ENCODE assay signal across 1 cellular context in the genomic region with DNA sequence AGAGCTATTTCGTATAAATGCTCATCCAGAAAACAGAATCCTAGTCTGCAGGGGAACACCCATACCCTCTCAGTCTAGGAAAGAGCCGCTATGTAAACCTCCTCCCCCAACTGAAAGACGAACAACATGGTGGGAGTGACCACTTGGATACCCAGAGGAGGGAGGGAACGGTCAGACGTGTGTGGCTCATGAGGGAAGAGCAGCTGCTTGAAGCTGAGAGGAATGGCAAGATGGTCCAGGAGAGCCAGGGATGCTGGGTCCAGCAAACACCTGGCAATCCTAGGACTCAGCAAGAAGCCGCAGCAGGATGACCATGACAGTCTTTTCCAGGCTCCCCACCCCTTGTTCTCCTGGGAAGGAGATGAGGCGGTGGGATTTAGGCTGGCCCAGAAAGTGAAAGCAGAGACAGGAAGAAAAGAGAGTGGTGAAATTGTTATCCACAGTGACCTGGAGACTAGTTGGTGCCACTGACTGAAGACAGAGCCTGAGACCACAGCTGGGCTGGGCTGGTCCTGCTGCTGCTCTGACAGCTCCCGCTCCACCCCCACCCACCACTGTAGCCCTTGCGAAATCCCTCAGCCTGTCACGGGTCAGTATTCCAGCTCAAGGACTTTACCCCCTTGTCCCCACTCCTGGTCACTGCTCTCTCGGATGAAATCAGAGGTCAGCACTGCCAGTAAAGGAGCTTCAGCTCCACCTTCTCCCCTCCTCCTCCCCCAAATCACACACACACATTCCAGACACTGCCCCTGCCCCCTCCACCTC.
TF ChIP-seq lines count a peak whose summit lies in the region.

No MANE protein-coding gene starts in this region.

TF ChIP-seq in HepG2, 621 proteins besides CTCF, POLR2A, EP300 and RAD21 (continued from another document and continues in another):
- TF ChIP-seq ARID2 (CRISPR knock-in tag; IDR thresholded peaks at IDR 0.05; ENCODE audit: borderline replicate concordance) (no peak; the same call in 1 of the 2 replicates), NFKBIZ (CRISPR knock-in tag; IDR thresholded peaks at IDR 0.05) (peak; percentile 88), MEF2D (CRISPR knock-in tag; IDR thresholded peaks at IDR 0.05) (peak; percentile 68; the same call in 1 of the 2 replicates), STAT5B (CRISPR knock-in tag; IDR thresholded peaks at IDR 0.05) (no peak), ZNF350 (CRISPR knock-in tag; IDR thresholded peaks at IDR 0.05; ENCODE audit: borderline replicate concordance, low read depth) (peak; percentile 86), ZKSCAN8 (CRISPR knock-in tag; IDR thresholded peaks at IDR 0.05; ENCODE audit: borderline replicate concordance) (no peak; the same call in 1 of the 2 replicates), FOXA1 (IDR thresholded peaks at IDR 0.05) (peak; percentile 56; the same call in 1 of the 2 replicates), FOXA1 (CRISPR knock-in tag; IDR thresholded peaks at IDR 0.05) (no peak; the same call in 1 of the 2 replicates), NCOA1 (CRISPR knock-in tag; IDR thresholded peaks at IDR 0.05) (no peak), TOE1 (CRISPR knock-in tag; IDR thresholded peaks at IDR 0.05) (no peak), HDAC2 (CRISPR knock-in tag; IDR thresholded peaks at IDR 0.05) (peak; percentile 89), NCOA2 (CRISPR knock-in tag; IDR thresholded peaks at IDR 0.05) (peak; percentile 88), RELA (CRISPR knock-in tag; IDR thresholded peaks at IDR 0.05) (no peak), ZNF850 (CRISPR knock-in tag; conservative IDR thresholded peaks at IDR 0.05) (no peak), EEA1 (CRISPR knock-in tag; IDR thresholded peaks at IDR 0.05; ENCODE audit: borderline replicate concordance) (0 out of 2 replicates have a peak, but pooled peaks have one; percentile 9), ZIK1 (CRISPR knock-in tag; IDR thresholded peaks at IDR 0.05; ENCODE audit: borderline replicate concordance, low read depth) (no peak), ZNF780A (CRISPR knock-in tag; IDR thresholded peaks at IDR 0.05) (no peak), ZNF607 (CRISPR knock-in tag; IDR thresholded peaks at IDR 0.05; ENCODE audit: borderline replicate concordance) (no peak), ZFY (CRISPR knock-in tag; IDR thresholded peaks at IDR 0.05) (no peak; the same call in 1 of the 2 replicates), FOXA3 (CRISPR knock-in tag; IDR thresholded peaks at IDR 0.05) (peak; percentile 75), HNRNPK (IDR thresholded peaks at IDR 0.05; ENCODE audit: low read depth, low read length, poor library complexity, severe bottlenecking) (peak; percentile 35), CBX5 (CRISPR knock-in tag; IDR thresholded peaks at IDR 0.05; ENCODE audit: borderline replicate concordance) (peak; percentile 88; the same call in 1 of the 2 replicates), U2AF2 (IDR thresholded peaks at IDR 0.05; ENCODE audit: low read depth, low read length) (no peak), ZNF891 (CRISPR knock-in tag; IDR thresholded peaks at IDR 0.05) (no peak), NCOA5 (CRISPR knock-in tag; IDR thresholded peaks at IDR 0.05) (no peak), KDM5B (CRISPR knock-in tag; IDR thresholded peaks at IDR 0.05; ENCODE audit: borderline replicate concordance) (0 out of 2 replicates have a peak, but pooled peaks have one; percentile 29), ZNF792 (CRISPR knock-in tag; IDR thresholded peaks at IDR 0.05) (0 out of 2 replicates have a peak, but pooled peaks have one; percentile 32), ZBTB1 (CRISPR knock-in tag; IDR thresholded peaks at IDR 0.05; ENCODE audit: borderline replicate concordance) (no peak), PHF20 (CRISPR knock-in tag; IDR thresholded peaks at IDR 0.05) (0 out of 2 replicates have a peak, but pooled peaks have one; percentile 44), ZBTB20 (CRISPR knock-in tag; IDR thresholded peaks at IDR 0.05; ENCODE audit: borderline replicate concordance, low read depth) (0 out of 2 replicates have a peak, but pooled peaks have one; percentile 80), NCOR1 (IDR thresholded peaks at IDR 0.05; ENCODE audit: borderline replicate concordance, low read length) (peak; percentile 100), MXD4 (CRISPR knock-in tag; IDR thresholded peaks at IDR 0.05) (peak; percentile 59), ATM (IDR thresholded peaks at IDR 0.05; ENCODE audit: borderline replicate concordance) (no peak), ZNF326 (CRISPR knock-in tag; IDR thresholded peaks at IDR 0.05; ENCODE audit: borderline replicate concordance) (no peak), KMT2A (CRISPR knock-in tag; IDR thresholded peaks at IDR 0.05) (peak; percentile 42), ZFP1 (CRISPR knock-in tag; IDR thresholded peaks at IDR 0.05) (0 out of 2 replicates have a peak, but pooled peaks have one; percentile 58), ZNF720 (CRISPR knock-in tag; IDR thresholded peaks at IDR 0.05) (no peak), ZNF703 (CRISPR knock-in tag; IDR thresholded peaks at IDR 0.05; ENCODE audit: borderline replicate concordance) (no peak), NFE2 (CRISPR knock-in tag; IDR thresholded peaks at IDR 0.05) (no peak), SP2 (CRISPR knock-in tag; IDR thresholded peaks at IDR 0.05) (0 out of 2 replicates have a peak, but pooled peaks have one; percentile 28), ZNF101 (CRISPR knock-in tag; IDR thresholded peaks at IDR 0.05; ENCODE audit: borderline replicate concordance, low read depth) (0 out of 2 replicates have a peak, but pooled peaks have one; percentile 47), SP5 (CRISPR knock-in tag; IDR thresholded peaks at IDR 0.05; ENCODE audit: borderline replicate concordance, low read depth) (peak; percentile 95), ZNF75D (CRISPR knock-in tag; IDR thresholded peaks at IDR 0.05; ENCODE audit: borderline replicate concordance) (no peak), CBX2 (IDR thresholded peaks at IDR 0.05; ENCODE audit: low read depth, low read length) (no peak), CBX2 (CRISPR knock-in tag; IDR thresholded peaks at IDR 0.05; ENCODE audit: low read depth) (no peak; the same call in 1 of the 2 replicates), ZNF282 (IDR thresholded peaks at IDR 0.05; ENCODE audit: partially characterized antibody) (no peak), RFXANK (CRISPR knock-in tag; IDR thresholded peaks at IDR 0.05) (no peak), RFX1 (IDR thresholded peaks at IDR 0.05) (no peak), RCOR2 (CRISPR knock-in tag; IDR thresholded peaks at IDR 0.05) (peak; percentile 83), RBAK (CRISPR knock-in tag; IDR thresholded peaks at IDR 0.05) (no peak), EHMT2 (IDR thresholded peaks at IDR 0.05; ENCODE audit: borderline replicate concordance, low read depth, low read length) (no peak), ZNF382 (CRISPR knock-in tag; IDR thresholded peaks at IDR 0.05; ENCODE audit: borderline replicate concordance) (no peak), ESRRA (CRISPR knock-in tag; IDR thresholded peaks at IDR 0.05; ENCODE audit: low read depth) (peak; percentile 98), ETV6 (CRISPR knock-in tag; conservative IDR thresholded peaks at IDR 0.05) (0 out of 2 replicates have a peak, but pooled peaks have one; percentile 30)
- TF ChIP-seq, protein P1, sequence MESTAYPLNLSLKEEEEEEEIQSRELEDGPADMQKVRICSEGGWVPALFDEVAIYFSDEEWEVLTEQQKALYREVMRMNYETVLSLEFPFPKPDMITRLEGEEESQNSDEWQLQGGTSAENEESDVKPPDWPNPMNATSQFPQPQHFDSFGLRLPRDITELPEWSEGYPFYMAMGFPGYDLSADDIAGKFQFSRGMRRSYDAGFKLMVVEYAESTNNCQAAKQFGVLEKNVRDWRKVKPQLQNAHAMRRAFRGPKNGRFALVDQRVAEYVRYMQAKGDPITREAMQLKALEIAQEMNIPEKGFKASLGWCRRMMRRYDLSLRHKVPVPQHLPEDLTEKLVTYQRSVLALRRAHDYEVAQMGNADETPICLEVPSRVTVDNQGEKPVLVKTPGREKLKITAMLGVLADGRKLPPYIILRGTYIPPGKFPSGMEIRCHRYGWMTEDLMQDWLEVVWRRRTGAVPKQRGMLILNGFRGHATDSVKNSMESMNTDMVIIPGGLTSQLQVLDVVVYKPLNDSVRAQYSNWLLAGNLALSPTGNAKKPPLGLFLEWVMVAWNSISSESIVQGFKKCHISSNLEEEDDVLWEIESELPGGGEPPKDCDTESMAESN (CRISPR knock-in tag; conservative IDR thresholded peaks at IDR 0.05), result peak; percentile 62; the same call in 1 of the 2 replicates
- TF ChIP-seq, protein P2, sequence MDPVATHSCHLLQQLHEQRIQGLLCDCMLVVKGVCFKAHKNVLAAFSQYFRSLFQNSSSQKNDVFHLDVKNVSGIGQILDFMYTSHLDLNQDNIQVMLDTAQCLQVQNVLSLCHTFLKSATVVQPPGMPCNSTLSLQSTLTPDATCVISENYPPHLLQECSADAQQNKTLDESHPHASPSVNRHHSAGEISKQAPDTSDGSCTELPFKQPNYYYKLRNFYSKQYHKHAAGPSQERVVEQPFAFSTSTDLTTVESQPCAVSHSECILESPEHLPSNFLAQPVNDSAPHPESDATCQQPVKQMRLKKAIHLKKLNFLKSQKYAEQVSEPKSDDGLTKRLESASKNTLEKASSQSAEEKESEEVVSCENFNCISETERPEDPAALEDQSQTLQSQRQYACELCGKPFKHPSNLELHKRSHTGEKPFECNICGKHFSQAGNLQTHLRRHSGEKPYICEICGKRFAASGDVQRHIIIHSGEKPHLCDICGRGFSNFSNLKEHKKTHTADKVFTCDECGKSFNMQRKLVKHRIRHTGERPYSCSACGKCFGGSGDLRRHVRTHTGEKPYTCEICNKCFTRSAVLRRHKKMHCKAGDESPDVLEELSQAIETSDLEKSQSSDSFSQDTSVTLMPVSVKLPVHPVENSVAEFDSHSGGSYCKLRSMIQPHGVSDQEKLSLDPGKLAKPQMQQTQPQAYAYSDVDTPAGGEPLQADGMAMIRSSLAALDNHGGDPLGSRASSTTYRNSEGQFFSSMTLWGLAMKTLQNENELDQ (CRISPR knock-in tag; IDR thresholded peaks at IDR 0.05; ENCODE audit: borderline replicate concordance), result no peak
- TF ChIP-seq, protein P3, sequence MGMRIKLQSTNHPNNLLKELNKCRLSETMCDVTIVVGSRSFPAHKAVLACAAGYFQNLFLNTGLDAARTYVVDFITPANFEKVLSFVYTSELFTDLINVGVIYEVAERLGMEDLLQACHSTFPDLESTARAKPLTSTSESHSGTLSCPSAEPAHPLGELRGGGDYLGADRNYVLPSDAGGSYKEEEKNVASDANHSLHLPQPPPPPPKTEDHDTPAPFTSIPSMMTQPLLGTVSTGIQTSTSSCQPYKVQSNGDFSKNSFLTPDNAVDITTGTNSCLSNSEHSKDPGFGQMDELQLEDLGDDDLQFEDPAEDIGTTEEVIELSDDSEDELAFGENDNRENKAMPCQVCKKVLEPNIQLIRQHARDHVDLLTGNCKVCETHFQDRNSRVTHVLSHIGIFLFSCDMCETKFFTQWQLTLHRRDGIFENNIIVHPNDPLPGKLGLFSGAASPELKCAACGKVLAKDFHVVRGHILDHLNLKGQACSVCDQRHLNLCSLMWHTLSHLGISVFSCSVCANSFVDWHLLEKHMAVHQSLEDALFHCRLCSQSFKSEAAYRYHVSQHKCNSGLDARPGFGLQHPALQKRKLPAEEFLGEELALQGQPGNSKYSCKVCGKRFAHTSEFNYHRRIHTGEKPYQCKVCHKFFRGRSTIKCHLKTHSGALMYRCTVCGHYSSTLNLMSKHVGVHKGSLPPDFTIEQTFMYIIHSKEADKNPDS (CRISPR knock-in tag; IDR thresholded peaks at IDR 0.05), result no peak; the same call in 1 of the 2 replicates
- TF ChIP-seq, protein P4, sequence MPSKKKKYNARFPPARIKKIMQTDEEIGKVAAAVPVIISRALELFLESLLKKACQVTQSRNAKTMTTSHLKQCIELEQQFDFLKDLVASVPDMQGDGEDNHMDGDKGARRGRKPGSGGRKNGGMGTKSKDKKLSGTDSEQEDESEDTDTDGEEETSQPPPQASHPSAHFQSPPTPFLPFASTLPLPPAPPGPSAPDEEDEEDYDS (CRISPR knock-in tag; IDR thresholded peaks at IDR 0.05), result no peak
- TF ChIP-seq, protein P5, sequence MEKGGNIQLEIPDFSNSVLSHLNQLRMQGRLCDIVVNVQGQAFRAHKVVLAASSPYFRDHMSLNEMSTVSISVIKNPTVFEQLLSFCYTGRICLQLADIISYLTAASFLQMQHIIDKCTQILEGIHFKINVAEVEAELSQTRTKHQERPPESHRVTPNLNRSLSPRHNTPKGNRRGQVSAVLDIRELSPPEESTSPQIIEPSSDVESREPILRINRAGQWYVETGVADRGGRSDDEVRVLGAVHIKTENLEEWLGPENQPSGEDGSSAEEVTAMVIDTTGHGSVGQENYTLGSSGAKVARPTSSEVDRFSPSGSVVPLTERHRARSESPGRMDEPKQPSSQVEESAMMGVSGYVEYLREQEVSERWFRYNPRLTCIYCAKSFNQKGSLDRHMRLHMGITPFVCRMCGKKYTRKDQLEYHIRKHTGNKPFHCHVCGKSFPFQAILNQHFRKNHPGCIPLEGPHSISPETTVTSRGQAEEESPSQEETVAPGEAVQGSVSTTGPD (CRISPR knock-in tag; IDR thresholded peaks at IDR 0.05), result no peak
- TF ChIP-seq, protein P6, sequence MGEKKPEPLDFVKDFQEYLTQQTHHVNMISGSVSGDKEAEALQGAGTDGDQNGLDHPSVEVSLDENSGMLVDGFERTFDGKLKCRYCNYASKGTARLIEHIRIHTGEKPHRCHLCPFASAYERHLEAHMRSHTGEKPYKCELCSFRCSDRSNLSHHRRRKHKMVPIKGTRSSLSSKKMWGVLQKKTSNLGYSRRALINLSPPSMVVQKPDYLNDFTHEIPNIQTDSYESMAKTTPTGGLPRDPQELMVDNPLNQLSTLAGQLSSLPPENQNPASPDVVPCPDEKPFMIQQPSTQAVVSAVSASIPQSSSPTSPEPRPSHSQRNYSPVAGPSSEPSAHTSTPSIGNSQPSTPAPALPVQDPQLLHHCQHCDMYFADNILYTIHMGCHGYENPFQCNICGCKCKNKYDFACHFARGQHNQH (CRISPR knock-in tag; IDR thresholded peaks at IDR 0.05), result peak; percentile 83
